Comparison of ENCODE assay signal across 7 cellular contexts in genomic region chr11:119432484-119433368, GRCh38. TPM values are rescaled to one million over a fixed set of nuclear protein-coding genes. Genes with fewer than 3 reads are reported as not detected.
A peak's percentile ranks its signal among the peaks of the same experiment; 100 is the strongest.
DNase-seq lines count a peak whose midpoint lies in the region; ATAC-seq and TF ChIP-seq lines count a peak whose summit lies in the region.

No MANE protein-coding gene starts in this region.

- H3K4me3 ChIP-seq in body of pancreas: no peak overlapping the region

- intact Hi-C loops in body of pancreas (cut with DNase I): no loop called here

- TF ChIP-seq CTCF in body of pancreas (IDR thresholded peaks at IDR 0.05) (no peak), type B pancreatic cell (conservative IDR thresholded peaks at IDR 0.05) (no peak)

- peak overlapping the region; percentile 20 for H3K27ac Mint-ChIP-seq in type B pancreatic cell
- H3K27ac Mint-ChIP-seq in activated naive CD8-positive, alpha-beta T cell treated with anti-CD3 and anti-CD28 coated beads for 36 hours: no peak overlapping the region

- no peaks in the 10 kb centered on the region for H3K9me3 Mint-ChIP-seq in type B pancreatic cell
- H3K9me3 Mint-ChIP-seq in activated naive CD8-positive, alpha-beta T cell treated with anti-CD3 and anti-CD28 coated beads for 36 hours: peaks cover 5% of the 10 kb centered on the region

- H3K36me3 Mint-ChIP-seq in type B pancreatic cell: no peaks in the 10 kb centered on the region
- H3K36me3 Mint-ChIP-seq in activated naive CD8-positive, alpha-beta T cell treated with anti-CD3 and anti-CD28 coated beads for 36 hours: peaks cover 6% of the 10 kb centered on the region

- H3K4me1 Mint-ChIP-seq in type B pancreatic cell (ENCODE audit: unreplicated experiment): peaks cover 20% of the 10 kb centered on the region
- no peaks in the 10 kb centered on the region for H3K4me1 Mint-ChIP-seq in activated naive CD8-positive, alpha-beta T cell treated with anti-CD3 and anti-CD28 coated beads for 36 hours

- H3K4me3 Mint-ChIP-seq in type B pancreatic cell: peak overlapping the region; percentile 6
- H3K4me3 Mint-ChIP-seq in activated naive CD8-positive, alpha-beta T cell treated with anti-CD3 and anti-CD28 coated beads for 36 hours: no peak overlapping the region

- 39 to 46% methylated on average over 18 to 22 of the region's 22 CpGs for WGBS in body of pancreas, 2 donors

- ATAC-seq in body of pancreas (peak; percentile 48), HG03469 (IDR thresholded peaks at IDR 0.05; ENCODE audit: unreplicated experiment) (no peak)

- no peaks in the 10 kb centered on the region for H3K27me3 ChIP-seq in body of pancreas

- no peaks in the 10 kb centered on the region for H3K9me3 ChIP-seq in body of pancreas

- peak; percentile 89 for DNase-seq in HT1080 (ENCODE audit: low read depth)
- DNase-seq in body of pancreas: peak in 1 of 4 donors; percentile 41
- peak; percentile 57 for DNase-seq in kidney glomerular epithelial cell (lab: John Stamatoyannopoulos, UW)
- no peak for DNase-seq in type B pancreatic cell (ENCODE audit: extremely low spot score, unreplicated experiment)
- no peak for DNase-seq in NCI-H524 (lab: John Stamatoyannopoulos, UW)
- DNase-seq in activated naive CD8-positive, alpha-beta T cell treated with anti-CD3 and anti-CD28 coated beads for 36 hours: no peak

- TF ChIP-seq POLR2A in body of pancreas (IDR thresholded peaks at IDR 0.05): no peak

- no peaks in the 10 kb centered on the region for H3K36me3 ChIP-seq in body of pancreas (replicated peaks in 1 of 2; ENCODE audit: insufficient read depth in 1 of 2, low read depth in 2 of 2)

- H3K4me1 ChIP-seq in body of pancreas: no peaks in the 10 kb centered on the region

- H3K27me3 Mint-ChIP-seq in type B pancreatic cell: peaks cover 53% of the 10 kb centered on the region
- peaks cover 30% of the 10 kb centered on the region for H3K27me3 Mint-ChIP-seq in activated naive CD8-positive, alpha-beta T cell treated with anti-CD3 and anti-CD28 coated beads for 36 hours

- peak overlapping the region in 1 of 4 donors; percentile 16 for H3K27ac ChIP-seq in body of pancreas

RNA-seq across cellular contexts. Expression of gene THY1, which starts 9.8 kb away (rescaled TPM):
- total RNA-seq in HT1080 (2014; rRNA removed; shearing (Covaris generic)): 0.20 TPM in 1 of 2 replicates, not detected in the other
- not detected in 2 replicates for polyA plus RNA-seq in HT1080 (2015; cell fraction: cytosol; rRNA removed)
- polyA plus RNA-seq in HT1080 (2015; cell fraction: nucleus; rRNA removed): not detected in 2 replicates
- total RNA-seq in body of pancreas (1 to 10 TPM; 6.9 to 9.9 TPM), type B pancreatic cell (ENCODE audit: low replicate concordance) (2.0 and 19.0 TPM in 2 replicates)
- under 1 TPM in 1 of 2 experiments, not detected in 1; 0.30 TPM for total RNA-seq in activated naive CD8-positive, alpha-beta T cell treated with anti-CD3 and anti-CD28 coated beads for 36 hours

RNA-seq across cellular contexts. Expression of gene USP2, which starts 51.2 kb away (rescaled TPM):
- 0.20 and 1.0 TPM in 2 replicates for total RNA-seq in HT1080 (2014; rRNA removed; shearing (Covaris generic))
- 0.37 and 0.73 TPM in 2 replicates for polyA plus RNA-seq in HT1080 (2015; cell fraction: cytosol; rRNA removed)
- polyA plus RNA-seq in HT1080 (2015; cell fraction: nucleus; rRNA removed): 0.27 and 0.29 TPM in 2 replicates
- 10 to 100 TPM in 1 of 2 donors, 1 to 10 TPM in 1; 3.9 to 19.4 TPM for total RNA-seq in body of pancreas
- 7.4 and 8.2 TPM in 2 replicates for total RNA-seq in type B pancreatic cell (ENCODE audit: low replicate concordance)
- total RNA-seq in activated naive CD8-positive, alpha-beta T cell treated with anti-CD3 and anti-CD28 coated beads for 36 hours: 1 to 10 TPM in 1 of 2 experiments, under 1 TPM in 1; 0.82 to 1.4 TPM

Comparison
In these comparisons a context has a peak if more than half of its experiments do, and no peak if none do; other contexts are left out.
1. DNase-seq: peak in HT1080 (single experiment) and kidney glomerular epithelial cell (single experiment); none in type B pancreatic cell (single experiment), NCI-H524 (0 of 2) and activated naive CD8-positive, alpha-beta T cell treated with anti-CD3 and anti-CD28 coated beads for 36 hours (single experiment).